In genomic region chr22:38958359-38958943, GRCh38 we compare ENCODE assay signal across 18 cellular contexts. TPM values are rescaled to one million over a fixed set of nuclear protein-coding genes. Genes with fewer than 3 reads are reported as not detected.
"Had no signal": no experiment of that assay in that cellular context is flagged by ENCODE, and none has a peak within 500 bp of the region (broad histone marks: within the 10 kb centered on the region; RNA-seq: fewer than 3 reads in every experiment).

No MANE protein-coding gene starts in this region.

- DNase-seq: activated B cell treated with CpG ODN at 0.5 μM for 24 hours; activated CD4-positive, alpha-beta T cell treated with anti-CD3 and anti-CD28 coated beads, Interleukin-2, amount 50 U/mL, for 1 hour; activated naive CD4-positive, alpha-beta T cell treated with anti-CD3 and anti-CD28 coated beads, Interleukin-2, amount 50 U/mL, for 16 hours; amniotic stem cell; endodermal cell; foreskin fibroblast; mesenchymal stem cell; naive thymus-derived CD4-positive, alpha-beta T cell; stimulated activated CD8-positive, alpha-beta memory T cell treated with anti-CD3 and anti-CD28 coated beads, Interleukin-4, amount 100 ng/mL, for 48 hours; stimulated activated naive CD8-positive, alpha-beta T cell treated with anti-CD3 and anti-CD28 coated beads, Interleukin-15, Interleukin-2, amounts not matched to agents 100 U/mL and 50 U/mL, for 24 hours; SW 1271; trophoblast cell had no signal

- ATAC-seq: naive thymus-derived CD4-positive, alpha-beta T cell; right lobe of liver; stimulated activated naive CD8-positive, alpha-beta T cell treated with anti-CD3 and anti-CD28 coated beads, Interleukin-15, Interleukin-2, amounts not matched to agents 100 U/mL and 50 U/mL, for 24 hours had no signal

- H3K27me3 Mint-ChIP-seq: naive thymus-derived CD4-positive, alpha-beta T cell had no signal

- H3K36me3 Mint-ChIP-seq: naive thymus-derived CD4-positive, alpha-beta T cell had no signal

- H3K4me1 Mint-ChIP-seq: endodermal cell had no signal

- H3K4me3 Mint-ChIP-seq: activated B cell treated with CpG ODN at 0.5 μM for 24 hours, endodermal cell had no signal

- H3K27ac Mint-ChIP-seq: activated B cell treated with CpG ODN at 0.5 μM for 24 hours, endodermal cell had no signal

- H3K9me3 Mint-ChIP-seq: activated B cell treated with CpG ODN at 0.5 μM for 24 hours, endodermal cell had no signal

RNA-seq across cellular contexts. Expression of gene APOBEC3A, which starts 1.0 kb away (rescaled TPM):
- total RNA-seq: activated B cell treated with CpG ODN at 0.5 μM for 24 hours; activated CD8-positive, alpha-beta memory T cell treated with anti-CD3 and anti-CD28 coated beads for 36 hours; endodermal cell; glomerular endothelial cell; hepatocyte; mucosa of gallbladder; vagina had no signal

RNA-seq across cellular contexts. Expression of gene APOBEC3B, which starts 23.7 kb away (rescaled TPM):
- total RNA-seq: vagina had no signal
